Comparison of ENCODE assay signal across 8 cellular contexts in the genomic region with DNA sequence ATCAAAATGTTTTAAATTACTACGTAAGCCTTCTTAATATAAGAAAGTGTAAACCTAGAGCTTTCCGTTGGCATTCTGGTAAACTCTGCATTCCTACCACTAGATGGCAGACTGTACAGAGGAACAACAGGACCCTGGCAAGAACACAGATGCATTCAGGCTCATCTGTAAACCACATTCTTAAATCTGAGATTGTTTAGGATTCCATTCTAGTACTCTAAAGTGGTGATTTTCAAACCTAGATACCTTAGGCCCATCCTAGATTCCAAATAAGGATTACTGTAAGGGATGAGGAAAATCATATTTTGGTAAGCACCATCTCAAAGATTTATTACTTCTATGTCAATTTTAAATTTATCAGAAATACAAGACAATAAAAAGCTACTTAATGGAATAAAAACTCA. TPM values are rescaled to one million over a fixed set of nuclear protein-coding genes. Genes with fewer than 3 reads are reported as not detected.
DNase-seq lines count a peak whose midpoint lies in the region; ATAC-seq and TF ChIP-seq lines count a peak whose summit lies in the region.

No MANE protein-coding gene starts in this region.

- intact Hi-C loops in Calu3 (cut with micrococcal nuclease; ENCODE audit: unreplicated experiment) = loop anchor here (1.0 to 5.0 kb wide), 2 partner anchors 151 to 170 kb away; no protein-coding TSS in a partner anchor

- H3K27ac Mint-ChIP-seq in Calu3 (ENCODE audit: unreplicated experiment) = no peak overlapping the region
- H3K27ac Mint-ChIP-seq in naive B cell = peak overlapping the region; percentile 10 to 96 (median 48)

- peaks cover 17% of the 10 kb centered on the region for H3K36me3 Mint-ChIP-seq in Calu3 (ENCODE audit: insufficient read depth, unreplicated experiment)
- H3K36me3 Mint-ChIP-seq in naive B cell = no peaks in the 10 kb centered on the region

- H3K27me3 Mint-ChIP-seq in Calu3 (ENCODE audit: unreplicated experiment) = no peaks in the 10 kb centered on the region
- H3K27me3 Mint-ChIP-seq in naive B cell = no peaks in the 10 kb centered on the region

- no peak overlapping the region for H3K4me3 Mint-ChIP-seq in Calu3 (ENCODE audit: low read depth, unreplicated experiment)
- no peak overlapping the region for H3K4me3 Mint-ChIP-seq in naive B cell

- peak; percentile 77 for TF ChIP-seq CTCF in Calu3 (IDR thresholded peaks at IDR 0.05; ENCODE audit: unreplicated experiment)

- BruUV-seq in Calu3 (replicated peaks; lab: Mats Ljungman, UMichigan) = no TSS peak

- peak; percentile 64 for ATAC-seq in GM19035 (IDR thresholded peaks at IDR 0.05; ENCODE audit: unreplicated experiment)
- ATAC-seq in HG03280 (IDR thresholded peaks at IDR 0.05; ENCODE audit: unreplicated experiment) = peak; percentile 70
- peak; percentile 92 for ATAC-seq in esophagus mucosa
- peak; percentile 95 to 96 for ATAC-seq in naive B cell (ENCODE audit: low read depth in 2 of 2)

- H3K4me1 Mint-ChIP-seq in Calu3 (ENCODE audit: low read depth, unreplicated experiment) (peaks cover 32% of the 10 kb centered on the region), naive B cell (peaks cover 43 to 66% (median 65%) of the 10 kb centered on the region in 3 donors)

- H3K9me3 Mint-ChIP-seq in Calu3 (ENCODE audit: low read depth, unreplicated experiment) (no peaks in the 10 kb centered on the region), naive B cell (no peaks in the 10 kb centered on the region)

- DNase-seq in Calu3 = peak; percentile 71
- peak; percentile 46 for DNase-seq in NCI-H345 treated with DMSO at 0.1 percent for 48 hours (lab: John Stamatoyannopoulos, UW; ENCODE audit: unreplicated experiment)
- DNase-seq in activated CD4-positive, alpha-beta T cell treated with anti-CD3 and anti-CD28 coated beads for 48 hours = peak; percentile 60
- DNase-seq in naive B cell = peak; percentile 67
- no peak for DNase-seq in mesenteric fat pad (ENCODE audit: low spot score)

- CTCF ChIA-PET in Calu3 (lab: Charles Lee) = interaction anchor here (0.6 to 2.6 kb wide), 9 partner anchors 26 to 179 kb away, joined by 3 to 22 read pairs (median 4); partner anchors contain the start of gene PICALM

RNA-seq across cellular contexts. Expression of gene PICALM, which starts 26.9 kb away (rescaled TPM):
- total RNA-seq in Calu3 (2022) (116 and 124 TPM in 2 replicates), esophagus mucosa (97.8 TPM), mesenteric fat pad (366 TPM)
- 10 to 100 TPM; 13.3 to 20.2 (median 16.9) TPM for polyA plus RNA-seq in naive B cell (ENCODE audit: low read depth in 6 of 6)
